1 cellular context compared by ENCODE assay signal in the genomic region with DNA sequence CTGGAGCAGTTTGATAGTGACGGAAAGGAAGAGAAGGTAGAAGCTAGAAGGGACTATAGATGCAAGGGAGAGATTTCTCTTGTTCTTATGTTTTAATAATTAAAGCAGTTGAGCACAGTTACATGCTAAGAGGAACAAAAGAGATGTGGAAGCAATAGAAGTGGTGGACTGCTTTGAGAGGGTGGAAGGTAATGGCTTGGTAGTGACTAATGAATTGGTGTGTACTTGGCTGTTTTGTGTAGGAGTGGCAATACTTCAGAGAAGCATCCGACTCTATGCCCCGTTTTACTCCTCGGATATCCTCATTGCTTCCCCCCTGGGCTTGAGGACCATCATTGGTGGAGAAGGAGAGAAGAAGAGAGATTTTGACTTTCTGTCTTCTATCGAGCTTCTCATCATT.
TF ChIP-seq lines count a peak whose summit lies in the region.

No MANE protein-coding gene starts in this region.

TF ChIP-seq in endothelial cell of umbilical vein, 7 proteins besides CTCF, POLR2A, EP300 and RAD21:
- TF ChIP-seq GATA2 (IDR thresholded peaks at IDR 0.05; ENCODE audit: insufficient read depth, insufficient read length, low read depth, low read length) (no peak), EZH2 (IDR thresholded peaks at IDR 0.05; ENCODE audit: borderline replicate concordance, low read depth, low read length, severe bottlenecking) (no peak), MYC (IDR thresholded peaks at IDR 0.05; ENCODE audit: low read depth, low read length) (no peak), POLR2AphosphoS5 (IDR thresholded peaks at IDR 0.05; ENCODE audit: insufficient read depth, low read depth, low read length) (no peak), JUN (IDR thresholded peaks at IDR 0.05; ENCODE audit: borderline replicate concordance, insufficient read depth, insufficient read length, low read depth) (no peak), FOS (IDR thresholded peaks at IDR 0.05; ENCODE audit: borderline replicate concordance, insufficient read depth, low read length) (no peak)
- TF ChIP-seq, protein P1, sequence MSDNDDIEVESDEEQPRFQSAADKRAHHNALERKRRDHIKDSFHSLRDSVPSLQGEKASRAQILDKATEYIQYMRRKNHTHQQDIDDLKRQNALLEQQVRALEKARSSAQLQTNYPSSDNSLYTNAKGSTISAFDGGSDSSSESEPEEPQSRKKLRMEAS (IDR thresholded peaks at IDR 0.05; ENCODE audit: insufficient read depth, insufficient read length): no peak
